Comparison of ENCODE assay signal across 8 cellular contexts in genomic region chr10:109996225-109996624, GRCh38. TPM values are rescaled to one million over a fixed set of nuclear protein-coding genes. Genes with fewer than 3 reads are reported as not detected.
DNase-seq lines count a peak whose midpoint lies in the region; ATAC-seq, FAIRE-seq and TF ChIP-seq lines count a peak whose summit lies in the region.
"Had no signal": no experiment of that assay in that cellular context is flagged by ENCODE, and none has a peak within 500 bp of the region (broad histone marks: within the 10 kb centered on the region; RNA-seq: fewer than 3 reads in every experiment).

No MANE protein-coding gene starts in this region.

- H3K27me3 ChIP-seq in bronchial epithelial cell (ENCODE audit: control insufficient read depth, insufficient read depth, low read length), result no peaks in the 10 kb centered on the region
- H3K27me3 ChIP-seq in tibial nerve, result no peaks in the 10 kb centered on the region

- H3K9me3 ChIP-seq in tibial nerve, result no peaks in the 10 kb centered on the region

- TF ChIP-seq EP300 in tibial nerve (IDR thresholded peaks at IDR 0.05), result peak; percentile 13 to 25

- H3K36me3 ChIP-seq in bronchial epithelial cell (ENCODE audit: control insufficient read depth, insufficient read depth, low read length) (no peaks in the 10 kb centered on the region), tibial nerve (no peaks in the 10 kb centered on the region)

- FAIRE-seq in bronchial epithelial cell (lab: Jason Lieb, UNC), result no peak

- peak overlapping the region in 2 of 4 donors; percentile 18 to 52 for H3K27ac ChIP-seq in tibial nerve

- H3K4me1 ChIP-seq in tibial nerve, result peaks cover 0 to 15% (median 0%) of the 10 kb centered on the region in 4 donors

- no peak for TF ChIP-seq POLR2A in tibial nerve (IDR thresholded peaks at IDR 0.05)

- ATAC-seq in GM21360 (IDR thresholded peaks at IDR 0.05; ENCODE audit: unreplicated experiment), result peak; percentile 65
- ATAC-seq in HG03354 (IDR thresholded peaks at IDR 0.05; ENCODE audit: poor library complexity, severe bottlenecking, unreplicated experiment), result peak; percentile 79

- 31 to 38% methylated on average over 2 of the region's 2 CpGs for WGBS in tibial nerve, 2 donors

- TF ChIP-seq CTCF in bronchial epithelial cell (IDR thresholded peaks at IDR 0.05; ENCODE audit: insufficient read depth, low read length, severe bottlenecking) (no peak), tibial nerve (IDR thresholded peaks at IDR 0.05) (no peak)

- DNase-seq in bronchial epithelial cell (ENCODE audit: low read depth) (peak; percentile 24), tibial nerve (ENCODE audit: low spot score in 2 of 2) (no peak), DMS79 treated with DMSO at 0.1 percent for 48 hours (lab: John Stamatoyannopoulos, UW) (no peak), NCI-H1105 treated with DMSO at 0.1 percent for 48 hours (lab: John Stamatoyannopoulos, UW) (no peak)
- no peak for DNase-seq in activated CD8-positive, alpha-beta memory T cell treated with anti-CD3 and anti-CD28 coated beads, Interleukin-2, amount 50 U/mL, for 48 hours
- DNase-seq: hippocampal formation had no signal

- H3K4me3 ChIP-seq in bronchial epithelial cell (ENCODE audit: low read depth, low read length), result no peak overlapping the region
- no peak overlapping the region for H3K4me3 ChIP-seq in tibial nerve

RNA-seq across cellular contexts. Expression of gene ADD3, which starts 11.6 kb away (rescaled TPM):
- total RNA-seq in bronchial epithelial cell (39.5 and 44.2 TPM in 2 replicates), tibial nerve (100 to 1,000 TPM; 208 to 639 (median 443) TPM)
